30 cellular contexts compared by ENCODE assay signal in the genomic region with DNA sequence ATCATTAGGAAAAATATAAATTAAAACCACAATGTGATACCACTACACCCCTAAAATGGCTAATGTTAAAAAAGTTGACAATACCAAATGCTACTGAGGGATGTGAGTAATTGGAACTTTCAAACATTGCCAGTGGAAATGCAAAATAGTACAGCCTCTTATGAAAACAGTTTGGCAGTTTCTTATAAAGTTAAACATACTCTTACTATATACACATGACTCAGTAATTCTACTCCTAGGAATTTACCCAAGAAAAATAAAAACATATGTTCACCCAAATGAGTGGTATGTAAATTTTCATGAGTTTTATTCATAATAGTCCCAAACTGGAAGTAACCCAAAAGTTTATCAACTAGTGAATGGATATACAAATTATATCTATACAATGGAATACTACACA.
"Had no signal": no experiment of that assay in that cellular context is flagged by ENCODE, and none has a peak within 500 bp of the region (broad histone marks: within the 10 kb centered on the region; RNA-seq: fewer than 3 reads in every experiment).

No MANE protein-coding gene starts in this region.

- H3K4me3 Mint-ChIP-seq: activated B cell treated with CpG ODN at 0.5 μM for 24 hours; activated CD4-positive, alpha-beta T cell treated with anti-CD3 and anti-CD28 coated beads, Interleukin-2, amount 10 ng/mL, durations not matched to agents 24 days and 14 days; activated naive CD4-positive, alpha-beta T cell treated with anti-CD3 and anti-CD28 coated beads for 36 hours; activated naive CD8-positive, alpha-beta T cell; activated T-cell treated with anti-CD3 and anti-CD28 coated beads, Interleukin-2, amount 50 U/mL, for 4 hours; activated T-helper 17 cell treated with anti-CD3 and anti-CD28 coated beads, Interleukin-2, amount 50 U/mL, for 72 hours; T-cell had no signal

- H3K36me3 Mint-ChIP-seq: activated naive CD8-positive, alpha-beta T cell; T-cell had no signal

- H3K36me3 ChIP-seq: breast epithelium, MG63 had no signal

- H3K27ac ChIP-seq: breast epithelium, SK-N-MC had no signal

- H3K27me3 ChIP-seq: breast epithelium, MG63 had no signal

- ATAC-seq: activated T-cell treated with anti-CD3 and anti-CD28 coated beads, Interleukin-2, amount 50 U/mL, for 4 hours; activated T-helper 17 cell treated with anti-CD3 and anti-CD28 coated beads, Interleukin-2, amount 50 U/mL, for 72 hours; Panc1; Right ventricle myocardium inferior; T-cell had no signal

- H3K4me1 ChIP-seq: breast epithelium had no signal

- H3K9me3 Mint-ChIP-seq: activated CD4-positive, alpha-beta T cell treated with anti-CD3 and anti-CD28 coated beads, Interleukin-2, amount 10 ng/mL, durations not matched to agents 24 days and 14 days had no signal

- DNase-seq: activated B cell treated with CpG ODN at 0.5 μM for 24 hours; activated CD4-positive, alpha-beta T cell treated with anti-CD3 and anti-CD28 coated beads for 1 hour; activated CD4-positive, alpha-beta T cell treated with anti-CD3 and anti-CD28 coated beads, Interleukin-2, amount 10 ng/mL, durations not matched to agents 24 days and 14 days; activated CD4-positive, alpha-beta T cell treated with anti-CD3 and anti-CD28 coated beads, Interleukin-2, amount 50 U/mL, for 48 hours; activated CD8-positive, alpha-beta memory T cell treated with anti-CD3 and anti-CD28 coated beads for 24 hours; activated gamma-delta T cell; activated naive CD4-positive, alpha-beta T cell treated with anti-CD3 and anti-CD28 coated beads for 36 hours; activated T-cell treated with anti-CD3 and anti-CD28 coated beads, Interleukin-2, amount 50 U/mL, for 4 hours; caudate nucleus; MG63; MV-4-11; NCI-H1092 treated with DMSO at 0.1 percent for 48 hours; NCI-H1436; NCI-H1694 treated with DMSO at 0.1 percent for 48 hours; NCI-H2029 treated with DMSO at 0.1 percent for 48 hours; NCI-H345; NCI-H510A; NCI-H526 treated with DMSO at 0.1 percent for 48 hours; NCI-H82; OCI-M1; RPMI8226; T-cell; T-helper 2 cell; T1000 had no signal

- H3K27ac Mint-ChIP-seq: activated B cell treated with CpG ODN at 0.5 μM for 24 hours; activated CD4-positive, alpha-beta T cell treated with anti-CD3 and anti-CD28 coated beads, Interleukin-2, amount 10 ng/mL, durations not matched to agents 24 days and 14 days; activated naive CD4-positive, alpha-beta T cell treated with anti-CD3 and anti-CD28 coated beads for 36 hours; activated naive CD8-positive, alpha-beta T cell; activated T-helper 17 cell treated with anti-CD3 and anti-CD28 coated beads, Interleukin-2, amount 50 U/mL, for 72 hours; T-cell had no signal

- H3K4me1 Mint-ChIP-seq: activated B cell treated with CpG ODN at 0.5 μM for 24 hours; activated CD4-positive, alpha-beta T cell treated with anti-CD3 and anti-CD28 coated beads, Interleukin-2, amount 10 ng/mL, durations not matched to agents 24 days and 14 days; activated T-helper 17 cell treated with anti-CD3 and anti-CD28 coated beads, Interleukin-2, amount 50 U/mL, for 72 hours; T-cell had no signal

- H3K4me3 ChIP-seq: breast epithelium, MG63, SK-N-MC had no signal
